8 cellular contexts compared by ENCODE assay signal in genomic region chr17:40124279-40125141, GRCh38. TPM values are rescaled to one million over a fixed set of nuclear protein-coding genes. Genes with fewer than 3 reads are reported as not detected.
DNase-seq lines count a peak whose midpoint lies in the region; ATAC-seq and TF ChIP-seq lines count a peak whose summit lies in the region.

No MANE protein-coding gene starts in this region.

- no peak for ATAC-seq in HG02884 (IDR thresholded peaks at IDR 0.05; ENCODE audit: unreplicated experiment)

- H2BK15ac ChIP-seq in mesendoderm (replicated peaks; ENCODE audit: low read depth) = no peak overlapping the region

- no peak for TF ChIP-seq POLR2A in vagina (IDR thresholded peaks at IDR 0.05)

- H2BK120ac ChIP-seq in mesendoderm (ENCODE audit: low read depth, low read length) = no peak overlapping the region

- H3K79me1 ChIP-seq in mesendoderm (ENCODE audit: low read length) = peaks cover 8% of the 10 kb centered on the region

- H4K8ac ChIP-seq in mesendoderm (ENCODE audit: low read depth, low read length) = no peak overlapping the region

- H3K4ac ChIP-seq in mesendoderm (ENCODE audit: low read depth, low read length) = no peak overlapping the region

- H3K27ac ChIP-seq in mesendoderm (ENCODE audit: low read depth, low read length) (no peak overlapping the region), vagina (peak overlapping the region; percentile 99)

- WGBS in mesendoderm (ENCODE audit: extremely low coverage, insufficient coverage, low lambda C conversion rate) = no CpG with 5 or more reads among the region's 9 CpGs

- peaks cover 3% of the 10 kb centered on the region for H3K4me1 ChIP-seq in mesendoderm (ENCODE audit: control insufficient read depth, low read depth, low read length)
- H3K4me1 ChIP-seq in vagina = peaks cover 17% of the 10 kb centered on the region

- H3K4me2 ChIP-seq in mesendoderm (ENCODE audit: low read length) = peak overlapping the region; percentile 73

- H3K9me3 ChIP-seq in vagina = no peaks in the 10 kb centered on the region

- H3K23ac ChIP-seq in mesendoderm (ENCODE audit: low read length) = no peak overlapping the region

- no peak overlapping the region for H4K5ac ChIP-seq in mesendoderm (ENCODE audit: low read length)

- DNase-seq in NCI-H526 treated with DMSO at 0.1 percent for 48 hours (lab: John Stamatoyannopoulos, UW) = peak; percentile 25
- peak; percentile 51 for DNase-seq in choroid plexus epithelial cell (ENCODE audit: low read depth)
- DNase-seq in mesendoderm = peak; percentile 59
- no peak for DNase-seq in vagina (ENCODE audit: extremely low spot score in 2 of 2)
- DNase-seq in ecto neural progenitor cell (ENCODE audit: low spot score) = no peak
- no peak for DNase-seq in D341Med (ENCODE audit: low spot score)

- H3K56ac ChIP-seq in mesendoderm (ENCODE audit: low read length) = peak overlapping the region; percentile 38

- H3K27me3 ChIP-seq in mesendoderm (ENCODE audit: insufficient read depth, low read length, poor library complexity) = no peaks in the 10 kb centered on the region
- H3K27me3 ChIP-seq in vagina = no peaks in the 10 kb centered on the region

- H3K9ac ChIP-seq in mesendoderm (ENCODE audit: low read length) = peak overlapping the region; percentile 98

- H3K79me2 ChIP-seq in mesendoderm (ENCODE audit: control insufficient read depth, insufficient read depth, low read length) = peaks cover 48% of the 10 kb centered on the region

- H3K18ac ChIP-seq in mesendoderm (ENCODE audit: low read length) = no peak overlapping the region

- TF ChIP-seq CTCF in GM12875 (IDR thresholded peaks at IDR 0.05; ENCODE audit: borderline replicate concordance, insufficient read depth, low read depth, low read length) = no peak
- no peak for TF ChIP-seq CTCF in choroid plexus epithelial cell (conservative IDR thresholded peaks at IDR 0.05; ENCODE audit: low read depth, low read length)
- no peak for TF ChIP-seq CTCF in vagina (IDR thresholded peaks at IDR 0.05)

- no peak overlapping the region for H2AK5ac ChIP-seq in mesendoderm (ENCODE audit: low read length)

- H2BK5ac ChIP-seq in mesendoderm (ENCODE audit: low read length) = no peak overlapping the region

- H3K4me3 ChIP-seq in GM12875 (ENCODE audit: low read depth, low read length) = peak overlapping the region; percentile 67
- H3K4me3 ChIP-seq in choroid plexus epithelial cell (ENCODE audit: low read depth, low read length) = peak overlapping the region; percentile 97
- peak overlapping the region; percentile 64 for H3K4me3 ChIP-seq in mesendoderm (ENCODE audit: low read length)
- H3K4me3 ChIP-seq in vagina = peak overlapping the region; percentile 96

- H3K36me3 ChIP-seq in mesendoderm (ENCODE audit: control insufficient read depth, insufficient read depth, low read length) (peaks cover 7% of the 10 kb centered on the region), vagina (peaks cover 0 to 35% of the 10 kb centered on the region in 2 donors)

- intact Hi-C loops in vagina (cut with DNase I) = no loop called here

RNA-seq across cellular contexts. Expression of gene MSL1, which starts 2.7 kb away (rescaled TPM):
- 40.3 TPM for polyA plus RNA-seq in mesendoderm (2013, experiment 1 of 2)
- polyA plus RNA-seq in mesendoderm (2013, experiment 2 of 2) = 40.9 TPM
- total RNA-seq in vagina = 62.4 TPM

RNA-seq across cellular contexts. Expression of gene CASC3, which starts 15.8 kb away (rescaled TPM):
- polyA plus RNA-seq in mesendoderm (2013, experiment 1 of 2) = 77.1 TPM
- polyA plus RNA-seq in mesendoderm (2013, experiment 2 of 2) = 77.4 TPM
- total RNA-seq in vagina = 40.0 TPM

RNA-seq across cellular contexts. Expression of gene NR1D1, which starts 24.1 kb away (rescaled TPM):
- 2.3 TPM for polyA plus RNA-seq in mesendoderm (2013, experiment 1 of 2)
- polyA plus RNA-seq in mesendoderm (2013, experiment 2 of 2) = 2.5 TPM
- 15.0 TPM for total RNA-seq in vagina

RNA-seq across cellular contexts. Expression of gene RAPGEFL1, which starts 52.8 kb away (rescaled TPM):
- polyA plus RNA-seq in mesendoderm (2013, experiment 1 of 2) = 5.5 TPM
- 5.6 TPM for polyA plus RNA-seq in mesendoderm (2013, experiment 2 of 2)
- total RNA-seq in vagina = 144 TPM

Comparison
In these comparisons a context has a peak if more than half of its experiments do, and no peak if none do; other contexts are left out.
1. DNase-seq: peak in NCI-H526 treated with DMSO at 0.1 percent for 48 hours (single experiment), choroid plexus epithelial cell (single experiment) and mesendoderm (single experiment); none in vagina (0 of 2), ecto neural progenitor cell (single experiment) and D341Med (single experiment).
2. Peak in every context shown above with its lines, with median percentiles within 50 percentile points of each other: H3K4me3 ChIP-seq.